Comparison of ENCODE assay signal across 11 cellular contexts in the genomic region with DNA sequence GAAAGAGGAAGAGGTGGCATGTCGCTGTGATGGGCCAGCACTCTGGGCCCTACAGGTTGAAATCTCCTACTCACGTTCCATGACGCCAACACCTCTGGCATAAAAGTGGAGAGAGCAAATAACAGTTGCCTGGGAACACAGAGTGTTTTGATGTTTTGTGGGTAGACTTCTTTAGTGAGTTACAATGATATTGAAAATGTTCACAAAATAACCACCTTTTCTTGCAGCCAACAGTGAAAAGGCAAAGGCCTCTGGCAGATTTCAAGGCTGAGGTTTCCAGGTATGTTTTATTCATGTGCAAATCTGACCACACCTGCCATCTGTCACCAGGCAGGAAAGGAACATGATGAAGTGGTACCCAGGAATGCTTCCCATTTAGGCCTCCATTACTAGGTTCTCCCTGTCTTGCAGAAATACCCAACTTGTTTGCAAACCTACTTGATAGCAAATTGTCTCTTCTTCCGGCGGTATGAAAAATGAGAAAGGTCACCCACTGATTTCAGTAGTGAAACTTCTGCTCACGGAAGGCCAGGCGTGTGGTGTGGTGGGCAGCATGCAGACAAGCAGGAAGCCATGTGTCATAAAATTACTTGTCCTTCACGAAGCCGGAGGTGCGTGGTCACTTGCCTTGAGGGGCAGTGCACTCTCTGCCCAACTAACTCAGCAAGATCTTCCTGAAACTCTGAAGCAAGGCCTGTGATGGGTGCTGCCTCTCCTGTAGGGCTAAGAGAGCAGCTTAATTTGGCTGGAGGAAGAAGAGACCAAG.
DNase-seq lines count a peak whose midpoint lies in the region; ATAC-seq lines count a peak whose summit lies in the region.
"Had no signal": no experiment of that assay in that cellular context is flagged by ENCODE, and none has a peak within 500 bp of the region (broad histone marks: within the 10 kb centered on the region; RNA-seq: fewer than 3 reads in every experiment).

No MANE protein-coding gene starts in this region.

- peak overlapping the region; percentile 23 to 78 for H3K27ac ChIP-seq in esophagus (ENCODE audit: low read depth in 2 of 2, low read length in 1 of 2)

- peaks cover 0 to 13% of the 10 kb centered on the region in 2 donors for H3K4me1 ChIP-seq in esophagus (ENCODE audit: control insufficient read depth in 2 of 2, insufficient read depth in 2 of 2, low read length in 1 of 2)

- no peak overlapping the region for H3K4me3 ChIP-seq in esophagus (ENCODE audit: low read depth in 1 of 2, low read length in 2 of 2)

- no peaks in the 10 kb centered on the region for H3K36me3 ChIP-seq in esophagus (ENCODE audit: control insufficient read depth in 2 of 2, insufficient read depth in 2 of 2, low read length in 1 of 2)

- WGBS in esophagus, 2 donors = 72 to 81% methylated on average over 10 of the region's 10 CpGs

- peak; percentile 62 for ATAC-seq in GM21381 (IDR thresholded peaks at IDR 0.05; ENCODE audit: unreplicated experiment)
- peak; percentile 71 for ATAC-seq in HG03280 (IDR thresholded peaks at IDR 0.05; ENCODE audit: unreplicated experiment)

- no peaks in the 10 kb centered on the region for H3K9me3 ChIP-seq in esophagus (ENCODE audit: control insufficient read depth in 2 of 2, insufficient read depth in 1 of 2, low read depth in 1 of 2, low read length in 1 of 2)

- no peaks in the 10 kb centered on the region for H3K27me3 ChIP-seq in esophagus (ENCODE audit: control insufficient read depth in 1 of 2, insufficient read depth in 2 of 2, low read length in 2 of 2)

- peak; percentile 7 for DNase-seq in DMS53 (lab: John Stamatoyannopoulos, UW)
- no peak for DNase-seq in DMS53 treated with DMSO at 0.1 percent for 48 hours (lab: John Stamatoyannopoulos, UW; ENCODE audit: unreplicated experiment)
- DNase-seq in NCI-H526 treated with DMSO at 0.1 percent for 48 hours (lab: John Stamatoyannopoulos, UW) = no peak
- no peak for DNase-seq in NCI-H1694 (lab: John Stamatoyannopoulos, UW)
- DNase-seq in AG08396 (ENCODE audit: low spot score) = no peak
- DNase-seq: 8988T, activated T-cell treated with anti-CD3 and anti-CD28 coated beads for 4 hours, immature natural killer cell had no signal
